1 cellular context compared by ENCODE assay signal in the genomic region with DNA sequence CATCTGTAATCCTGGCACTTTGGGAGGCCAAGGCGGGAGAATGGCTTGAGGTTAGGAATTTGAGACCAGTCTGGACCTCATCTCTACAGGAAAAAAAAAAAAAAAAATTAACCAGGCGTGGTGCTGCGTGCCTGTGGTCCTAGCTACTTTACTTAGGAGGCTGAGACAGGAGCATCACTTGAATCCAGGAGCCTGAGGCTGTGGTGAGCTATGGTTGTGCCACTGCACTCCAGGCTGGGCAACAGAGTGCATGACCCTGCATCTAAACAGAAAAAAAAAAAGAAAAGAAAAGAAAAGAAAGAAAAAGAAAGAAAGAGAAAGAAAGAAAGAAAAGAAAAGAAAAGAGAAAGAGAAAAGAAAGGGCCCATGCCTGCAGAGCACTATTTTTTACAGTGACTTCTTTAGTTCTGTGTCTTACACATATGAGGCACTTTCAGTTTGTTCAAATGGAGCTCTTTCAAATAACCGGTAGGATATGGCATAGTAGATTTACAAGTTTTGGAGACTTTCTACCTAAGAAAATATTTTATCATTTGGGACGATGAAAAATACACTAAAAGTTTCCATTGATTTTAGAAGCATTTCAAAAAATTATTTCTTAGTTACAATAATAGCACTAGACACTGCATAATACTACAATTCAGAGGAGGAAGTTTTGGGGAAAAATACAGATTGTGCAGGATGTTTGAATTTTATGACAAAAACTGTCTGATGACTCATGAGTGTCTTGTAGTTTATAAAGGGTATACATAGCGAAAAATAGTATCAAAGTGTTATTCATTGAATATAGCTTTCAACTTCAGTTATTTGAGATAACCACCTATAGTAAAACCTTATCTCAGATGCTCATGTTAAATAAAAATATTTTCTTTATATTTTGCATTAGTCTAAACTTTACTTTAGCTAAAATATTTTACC.
TF ChIP-seq lines count a peak whose summit lies in the region.

No MANE protein-coding gene starts in this region.

TF ChIP-seq in HEK293, 187 proteins besides CTCF, POLR2A, EP300 and RAD21 (continued from another document):
- no peak for TF ChIP-seq ZNF488 (tag by site-specific recombination; IDR thresholded peaks at IDR 0.05)
